ENCODE assay signal across 20 cellular contexts in genomic region chr2:197950754-197951153, GRCh38.
DNase-seq lines count a peak whose midpoint lies in the region; ATAC-seq and TF ChIP-seq lines count a peak whose summit lies in the region.
"Had no signal": no experiment of that assay in that cellular context is flagged by ENCODE, and none has a peak within 500 bp of the region (broad histone marks: within the 10 kb centered on the region; RNA-seq: fewer than 3 reads in every experiment).

No MANE protein-coding gene starts in this region.

- peaks cover 77% of the 10 kb centered on the region for H3K4me1 Mint-ChIP-seq in progenitor cell of endocrine pancreas (ENCODE audit: low read depth)

- H3K27ac Mint-ChIP-seq in progenitor cell of endocrine pancreas = peak overlapping the region; percentile 46

- H3K27me3 Mint-ChIP-seq in progenitor cell of endocrine pancreas = no peaks in the 10 kb centered on the region

- peak in 2 of 8 donors; percentile 22 to 82 for ATAC-seq in heart right ventricle

- H3K27me3 ChIP-seq in heart right ventricle = no peaks in the 10 kb centered on the region
- H3K27me3 ChIP-seq: Peyer's patch had no signal

- no peaks in the 10 kb centered on the region for H3K36me3 ChIP-seq in heart right ventricle
- H3K36me3 ChIP-seq: Peyer's patch had no signal

- peak; percentile 91 for DNase-seq in NCI-H2227 treated with DMSO at 0.1 percent for 48 hours (lab: John Stamatoyannopoulos, UW)
- DNase-seq in NCI-H2227 (lab: John Stamatoyannopoulos, UW; ENCODE audit: unreplicated experiment) = no peak
- peak; percentile 47 for DNase-seq in NCI-H226
- no peak for DNase-seq in heart right ventricle
- no peak for DNase-seq in progenitor cell of endocrine pancreas (ENCODE audit: low spot score, unreplicated experiment)
- no peak for DNase-seq in iPS-NIHi7 (ENCODE audit: extremely low spot score)
- DNase-seq in NCI-H1694 (lab: John Stamatoyannopoulos, UW) = no peak
- DNase-seq in COLO829 (ENCODE audit: low spot score) = no peak
- DNase-seq: 8988T; AML-193; C1 segment of cervical spinal cord; CD8-positive, alpha-beta memory T cell; IMR-90; NCI-H1048; NCI-H1417 treated with DMSO at 0.1 percent for 48 hours; NCI-H187 treated with DMSO at 0.1 percent for 48 hours; NCI-H446; NCI-H526; Peyer's patch had no signal

- TF ChIP-seq CTCF in heart right ventricle (IDR thresholded peaks at IDR 0.05) (no peak), progenitor cell of endocrine pancreas (IDR thresholded peaks at IDR 0.05; ENCODE audit: unreplicated experiment) (no peak)

- intact Hi-C loops in heart right ventricle (cut with DNase I) = loop anchor here in 3 of 10 donors (5.0 to 10.0 kb wide), 3 partner anchors 33 to 146 kb away; partner anchors contain the start of gene PLCL1 (in 2 of the 3)

- peaks cover under 1% of the 10 kb centered on the region for H3K36me3 Mint-ChIP-seq in progenitor cell of endocrine pancreas (ENCODE audit: insufficient read depth)

- peaks cover 4 to 84% (median 34%) of the 10 kb centered on the region in 9 donors for H3K4me1 ChIP-seq in heart right ventricle
- H3K4me1 ChIP-seq: Peyer's patch had no signal

- H3K9me3 ChIP-seq in heart right ventricle = peaks cover 0 to 6% (median 0%) of the 10 kb centered on the region in 11 donors
- H3K9me3 ChIP-seq: Peyer's patch had no signal

- H3K4me3 Mint-ChIP-seq in progenitor cell of endocrine pancreas (ENCODE audit: low read depth) = no peak overlapping the region
- H3K4me3 Mint-ChIP-seq: CD8-positive, alpha-beta memory T cell had no signal

- H3K9me3 Mint-ChIP-seq in progenitor cell of endocrine pancreas (ENCODE audit: low read depth) = no peaks in the 10 kb centered on the region

- H3K27ac ChIP-seq in heart right ventricle = peak overlapping the region in 7 of 10 donors; percentile 25 to 64 (median 46)
- H3K27ac ChIP-seq: KMS-11, Peyer's patch had no signal

- 45 to 69% methylated on average over 1 of the region's 1 CpG for WGBS in heart right ventricle, 2 donors

- no peak overlapping the region for H3K4me3 ChIP-seq in heart right ventricle
- H3K4me3 ChIP-seq: Peyer's patch had no signal

Comparison
In these comparisons a context has a peak if more than half of its experiments do, and no peak if none do; other contexts are left out.
1. DNase-seq: peak in NCI-H2227 treated with DMSO at 0.1 percent for 48 hours (single experiment) and NCI-H226 (single experiment); none in NCI-H2227 (single experiment), heart right ventricle (0 of 2), progenitor cell of endocrine pancreas (single experiment), iPS-NIHi7 (single experiment), NCI-H1694 (single experiment) and COLO829 (single experiment).